ENCODE assay signal across 9 cellular contexts in the genomic region with DNA sequence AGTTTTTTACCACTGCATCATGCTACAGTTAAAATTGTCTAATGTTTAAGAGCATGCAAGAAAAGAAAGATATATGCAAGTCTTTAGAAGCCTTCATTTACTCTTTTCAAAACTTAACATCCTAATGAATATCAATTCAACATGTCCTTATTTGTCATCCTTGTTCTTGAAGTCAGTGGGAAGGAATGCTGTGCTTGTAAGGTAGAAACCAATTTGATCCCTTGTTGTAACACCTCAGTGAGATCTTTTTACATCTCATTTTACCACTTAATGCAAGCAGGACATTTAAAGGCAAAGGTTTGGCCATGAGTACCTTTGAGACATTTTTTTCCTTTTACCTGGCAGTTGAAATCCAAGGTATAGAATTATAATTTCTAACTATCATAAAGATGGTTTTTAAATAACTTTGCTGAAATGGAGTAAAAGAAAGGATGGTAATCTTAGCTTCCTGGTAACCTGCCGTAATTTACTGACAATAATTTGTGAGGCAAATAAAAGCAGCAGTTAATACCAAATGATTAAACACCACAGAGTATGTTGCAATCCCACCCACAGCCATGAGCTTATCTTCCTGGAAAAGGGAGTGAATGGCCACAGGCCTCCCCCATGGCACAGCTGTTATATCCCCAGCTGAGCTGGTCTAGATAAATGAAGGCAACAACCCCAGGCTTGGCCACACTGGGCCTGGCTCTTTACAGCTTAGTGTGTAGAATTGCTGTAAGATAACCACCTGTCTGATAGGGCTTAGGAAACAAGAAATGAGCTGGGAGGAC. TPM values are rescaled to one million over a fixed set of nuclear protein-coding genes. Genes with fewer than 3 reads are reported as not detected.
DNase-seq lines count a peak whose midpoint lies in the region; TF ChIP-seq lines count a peak whose summit lies in the region.
"Had no signal": no experiment of that assay in that cellular context is flagged by ENCODE, and none has a peak within 500 bp of the region (broad histone marks: within the 10 kb centered on the region; RNA-seq: fewer than 3 reads in every experiment).

No MANE protein-coding gene starts in this region.

- H3K9ac ChIP-seq in mesendoderm (ENCODE audit: low read length): no peak overlapping the region

- no peaks in the 10 kb centered on the region for H3K79me2 ChIP-seq in mesendoderm (ENCODE audit: control insufficient read depth, insufficient read depth, low read length)

- no peaks in the 10 kb centered on the region for H3K9me3 ChIP-seq in Peyer's patch

- peaks cover 0 to 8% (median 1%) of the 10 kb centered on the region in 3 donors for H3K27me3 Mint-ChIP-seq in CD14-positive monocyte (ENCODE audit: low read depth in 3 of 3)

- H4K8ac ChIP-seq in mesendoderm (ENCODE audit: low read depth, low read length): no peak overlapping the region

- H3K27ac ChIP-seq in mesendoderm (ENCODE audit: low read depth, low read length) (no peak overlapping the region), Peyer's patch (no peak overlapping the region)

- peak overlapping the region in 1 of 2 donors; percentile 24 for H3K4me3 Mint-ChIP-seq in CD14-positive monocyte

- H3K4me3 ChIP-seq in epithelial cell of esophagus (ENCODE audit: low read length) (no peak overlapping the region), mesendoderm (ENCODE audit: low read length) (no peak overlapping the region), Peyer's patch (no peak overlapping the region)

- no peak overlapping the region for H2AK5ac ChIP-seq in mesendoderm (ENCODE audit: low read length)

- intact Hi-C loops in CD14-positive monocyte (cut with micrococcal nuclease): no loop called here

- no peaks in the 10 kb centered on the region for H3K36me3 ChIP-seq in mesendoderm (ENCODE audit: control insufficient read depth, insufficient read depth, low read length)
- no peaks in the 10 kb centered on the region for H3K36me3 ChIP-seq in Peyer's patch

- no peak overlapping the region for H3K4me2 ChIP-seq in mesendoderm (ENCODE audit: low read length)

- H3K18ac ChIP-seq in mesendoderm (ENCODE audit: low read length): no peak overlapping the region

- H4K5ac ChIP-seq in mesendoderm (ENCODE audit: low read length): no peak overlapping the region

- H3K4me1 Mint-ChIP-seq in CD14-positive monocyte: peaks cover 13% of the 10 kb centered on the region

- no peak overlapping the region for H3K23ac ChIP-seq in mesendoderm (ENCODE audit: low read length)

- no peak overlapping the region for H2BK120ac ChIP-seq in mesendoderm (ENCODE audit: low read depth, low read length)

- DNase-seq in D341Med (ENCODE audit: low spot score) (peak; percentile 58), NCI-H146 treated with DMSO at 0.1 percent for 48 hours (lab: John Stamatoyannopoulos, UW; ENCODE audit: unreplicated experiment) (peak; percentile 6), epithelial cell of esophagus (ENCODE audit: low read depth) (peak; percentile 91), mesendoderm (peak; percentile 95), GM10248 (ENCODE audit: extremely low spot score) (no peak), CD14-positive monocyte (ENCODE audit: low spot score) (no peak), Peyer's patch (no peak)
- DNase-seq in stimulated activated CD4-positive, alpha-beta T cell treated with anti-CD3 and anti-CD28 coated beads, Interleukin-2, amount 100 ng/mL, for 24 hours: no peak
- DNase-seq: activated CD4-positive, CD25-positive, alpha-beta regulatory T cell had no signal

- H2BK15ac ChIP-seq in mesendoderm (replicated peaks; ENCODE audit: low read depth): no peak overlapping the region

- H3K4me1 ChIP-seq in mesendoderm (ENCODE audit: control insufficient read depth, low read depth, low read length) (peaks cover 16% of the 10 kb centered on the region), Peyer's patch (peaks cover 0 to 3% (median 0%) of the 10 kb centered on the region in 4 donors)

- no peak for TF ChIP-seq CTCF in epithelial cell of esophagus (IDR thresholded peaks at IDR 0.05; ENCODE audit: insufficient read depth, low read depth, low read length, missing control alignments)
- TF ChIP-seq CTCF in GM10248 (IDR thresholded peaks at IDR 0.05; ENCODE audit: control extremely low read depth, extremely low read depth, low read depth, missing control alignments): no peak
- no peak for TF ChIP-seq CTCF in CD14-positive monocyte (IDR thresholded peaks at IDR 0.05)
- TF ChIP-seq CTCF in Peyer's patch (IDR thresholded peaks at IDR 0.05): no peak

- H3K27ac Mint-ChIP-seq in CD14-positive monocyte: peak overlapping the region in 3 of 7 donors; percentile 6 to 62 (median 54)

- no peak overlapping the region for H3K4ac ChIP-seq in mesendoderm (ENCODE audit: low read depth, low read length)

- H3K56ac ChIP-seq in mesendoderm (ENCODE audit: low read length): no peak overlapping the region

- WGBS in mesendoderm (ENCODE audit: extremely low coverage, insufficient coverage, low lambda C conversion rate): no CpG with 5 or more reads among the region's 1 CpG

- no peaks in the 10 kb centered on the region for H3K9me3 Mint-ChIP-seq in CD14-positive monocyte

- no peak for TF ChIP-seq POLR2A in Peyer's patch (IDR thresholded peaks at IDR 0.05)

- H2BK5ac ChIP-seq in mesendoderm (ENCODE audit: low read length): no peak overlapping the region

- POLR2A ChIA-PET in GM10248 (lab: Yijun Ruan, JAX): no interaction called here

- H3K36me3 Mint-ChIP-seq in CD14-positive monocyte: no peaks in the 10 kb centered on the region

- H3K27me3 ChIP-seq in mesendoderm (ENCODE audit: insufficient read depth, low read length, poor library complexity) (no peaks in the 10 kb centered on the region), Peyer's patch (no peaks in the 10 kb centered on the region)

- peaks cover 4% of the 10 kb centered on the region for H3K79me1 ChIP-seq in mesendoderm (ENCODE audit: low read length)

- CTCF ChIA-PET in GM10248 (lab: Yijun Ruan, JAX): interaction anchor here (1.2 to 1.3 kb wide), 2 partner anchors 15 to 402 kb away, joined by 3 to 4 read pairs; no protein-coding TSS in a partner anchor

RNA-seq across cellular contexts. Expression of a gene that starts 33.2 kb away (rescaled TPM):
- polyA plus RNA-seq in mesendoderm (2013, experiment 1 of 2): 31.7 TPM
- 30.9 TPM for polyA plus RNA-seq in mesendoderm (2013, experiment 2 of 2)
- 1 to 10 TPM; 1.0 to 3.8 TPM for polyA plus RNA-seq in CD14-positive monocyte
- 10 to 100 TPM; 21.1 to 46.2 (median 26.8) TPM for total RNA-seq in Peyer's patch

RNA-seq across cellular contexts. Expression of a gene that starts 33.9 kb away (rescaled TPM):
- polyA plus RNA-seq in mesendoderm (2013, experiment 1 of 2): 10.3 TPM
- polyA plus RNA-seq in mesendoderm (2013, experiment 2 of 2): 9.5 TPM
- 1 to 10 TPM; 2.8 to 5.1 TPM for polyA plus RNA-seq in CD14-positive monocyte
- 10 to 100 TPM in 1 of 4 donors, 1 to 10 TPM in 3; 4.2 to 10.7 (median 6.0) TPM for total RNA-seq in Peyer's patch

Comparison
In these comparisons a context has a peak if more than half of its experiments do, and no peak if none do; other contexts are left out.
1. DNase-seq: peak in D341Med (single experiment), NCI-H146 treated with DMSO at 0.1 percent for 48 hours (single experiment), epithelial cell of esophagus (single experiment) and mesendoderm (single experiment); none in GM10248 (single experiment), stimulated activated CD4-positive, alpha-beta T cell treated with anti-CD3 and anti-CD28 coated beads, Interleukin-2, amount 100 ng/mL, for 24 hours (0 of 2), CD14-positive monocyte (single experiment) and Peyer's patch (0 of 3).